ENCODE assay signal across 13 cellular contexts in the genomic region with DNA sequence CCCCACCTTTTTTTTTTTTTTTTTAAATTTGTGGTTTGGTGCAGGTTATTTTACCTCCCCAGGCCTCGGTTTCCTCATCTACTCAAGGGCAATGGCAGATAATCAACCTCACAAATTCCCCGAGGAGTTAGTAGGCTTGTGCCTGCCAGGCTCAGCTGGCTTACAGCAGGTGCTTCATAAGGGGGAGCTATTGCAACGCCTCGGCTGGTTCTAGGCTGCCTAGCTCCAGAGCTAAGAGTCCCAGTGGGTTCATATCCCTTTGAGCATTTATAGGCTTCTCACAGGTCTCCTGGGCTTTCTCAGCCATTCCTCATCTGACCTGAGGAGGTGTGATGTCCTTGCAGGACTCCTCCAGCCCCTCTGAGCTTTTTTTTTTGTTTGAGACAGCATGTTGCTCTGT. TPM values are rescaled to one million over a fixed set of nuclear protein-coding genes. Genes with fewer than 3 reads are reported as not detected.
DNase-seq lines count a peak whose midpoint lies in the region; ATAC-seq and TF ChIP-seq lines count a peak whose summit lies in the region.
"Had no signal": no experiment of that assay in that cellular context is flagged by ENCODE, and none has a peak within 500 bp of the region (broad histone marks: within the 10 kb centered on the region; RNA-seq: fewer than 3 reads in every experiment).

No MANE protein-coding gene starts in this region.

- H4K20me1 ChIP-seq in Karpas-422 (ENCODE audit: insufficient read depth, low read depth, low read length), result no peaks in the 10 kb centered on the region
- H4K20me1 ChIP-seq in smooth muscle cell (ENCODE audit: low read depth), result peaks cover 16% of the 10 kb centered on the region

- no peak overlapping the region for H2AFZ ChIP-seq in Karpas-422 (ENCODE audit: low read length)
- no peak overlapping the region for H2AFZ ChIP-seq in smooth muscle cell (ENCODE audit: low read depth)

- H3K4me1 Mint-ChIP-seq in chondrocyte (ENCODE audit: low read depth), result peaks cover 10% of the 10 kb centered on the region
- H3K4me1 Mint-ChIP-seq in activated T-cell treated with anti-CD3 and anti-CD28 coated beads, Interleukin-2, amount 50 U/mL, for 24 hours (ENCODE audit: low read depth), result peaks cover 16% of the 10 kb centered on the region

- H3K4me1 ChIP-seq in Karpas-422 (ENCODE audit: low read length) (peaks cover 20% of the 10 kb centered on the region), smooth muscle cell (ENCODE audit: low read depth) (no peaks in the 10 kb centered on the region)

- H3K27ac Mint-ChIP-seq in chondrocyte (ENCODE audit: unreplicated experiment), result no peak overlapping the region
- H3K27ac Mint-ChIP-seq in activated T-cell treated with anti-CD3 and anti-CD28 coated beads, Interleukin-2, amount 50 U/mL, for 24 hours, result no peak overlapping the region
- H3K27ac Mint-ChIP-seq: activated naive CD8-positive, alpha-beta T cell treated with anti-CD3 and anti-CD28 coated beads for 36 hours had no signal

- H3K4me3 ChIP-seq in Karpas-422 (ENCODE audit: low read length) (no peak overlapping the region), smooth muscle cell (no peak overlapping the region)

- H3K9me2 ChIP-seq in Karpas-422 (replicated peaks; ENCODE audit: insufficient read depth, low read length), result no peaks in the 10 kb centered on the region

- peaks cover 2% of the 10 kb centered on the region; the same call in 1 of the 2 replicates for H3K79me2 ChIP-seq in Karpas-422 (ENCODE audit: low read length)
- H3K79me2 ChIP-seq in smooth muscle cell (ENCODE audit: low read depth), result no peaks in the 10 kb centered on the region

- no peaks in the 10 kb centered on the region for H3F3A ChIP-seq in smooth muscle cell (ENCODE audit: low read depth)

- H3K36me3 Mint-ChIP-seq in chondrocyte (ENCODE audit: low read depth), result peaks cover 3% of the 10 kb centered on the region
- H3K36me3 Mint-ChIP-seq in activated T-cell treated with anti-CD3 and anti-CD28 coated beads, Interleukin-2, amount 50 U/mL, for 24 hours (ENCODE audit: low read depth), result peaks cover 29% of the 10 kb centered on the region
- H3K36me3 Mint-ChIP-seq: type B pancreatic cell had no signal

- peak overlapping the region; percentile 11 for H3K4me2 ChIP-seq in Karpas-422 (ENCODE audit: low read depth, low read length, poor library complexity, severe bottlenecking)
- no peak overlapping the region for H3K4me2 ChIP-seq in smooth muscle cell

- no peaks in the 10 kb centered on the region for H3K27me3 Mint-ChIP-seq in chondrocyte (ENCODE audit: low read depth)
- no peaks in the 10 kb centered on the region for H3K27me3 Mint-ChIP-seq in activated T-cell treated with anti-CD3 and anti-CD28 coated beads, Interleukin-2, amount 50 U/mL, for 24 hours
- H3K27me3 Mint-ChIP-seq: activated naive CD8-positive, alpha-beta T cell treated with anti-CD3 and anti-CD28 coated beads for 36 hours; type B pancreatic cell had no signal

- TF ChIP-seq CTCF in smooth muscle cell (IDR thresholded peaks at IDR 0.05; ENCODE audit: borderline replicate concordance, insufficient read depth, poor library complexity, severe bottlenecking), result no peak
- TF ChIP-seq CTCF in chondrocyte (IDR thresholded peaks at IDR 0.05), result no peak

- H3K9me3 Mint-ChIP-seq in chondrocyte (ENCODE audit: low read depth), result no peaks in the 10 kb centered on the region
- H3K9me3 Mint-ChIP-seq in activated T-cell treated with anti-CD3 and anti-CD28 coated beads, Interleukin-2, amount 50 U/mL, for 24 hours, result no peaks in the 10 kb centered on the region
- H3K9me3 Mint-ChIP-seq: activated naive CD8-positive, alpha-beta T cell treated with anti-CD3 and anti-CD28 coated beads for 36 hours; type B pancreatic cell had no signal

- DNase-seq in NK-92 treated with Interleukin-12 subunit alpha and Interleukin-12 subunit beta, amount 100 ng/mL, for 24 hours (lab: John Stamatoyannopoulos, UW), result peak; percentile 20
- DNase-seq in NK-92 (lab: John Stamatoyannopoulos, UW; ENCODE audit: unreplicated experiment), result no peak
- DNase-seq in Karpas-422, result peak; percentile 76
- peak; percentile 19 for DNase-seq in amniotic epithelial cell (ENCODE audit: low read depth)
- DNase-seq in smooth muscle cell (lab: John Stamatoyannopoulos, UW; ENCODE audit: unreplicated experiment), result no peak
- DNase-seq in chondrocyte (ENCODE audit: low spot score), result no peak
- DNase-seq in activated T-cell treated with anti-CD3 and anti-CD28 coated beads, Interleukin-2, amount 50 U/mL, for 24 hours, result no peak
- DNase-seq: activated naive CD8-positive, alpha-beta T cell treated with anti-CD3 and anti-CD28 coated beads for 36 hours; NCI-H1694 treated with DMSO at 0.1 percent for 48 hours; occipital lobe; T1000 had no signal

- WGBS in smooth muscle cell (ENCODE audit: low lambda C conversion rate), result 74% methylated on average over 4 of the region's 4 CpGs

- no peak overlapping the region for H3K4me3 Mint-ChIP-seq in chondrocyte (ENCODE audit: unreplicated experiment)
- H3K4me3 Mint-ChIP-seq in activated T-cell treated with anti-CD3 and anti-CD28 coated beads, Interleukin-2, amount 50 U/mL, for 24 hours, result no peak overlapping the region
- H3K4me3 Mint-ChIP-seq: activated naive CD8-positive, alpha-beta T cell treated with anti-CD3 and anti-CD28 coated beads for 36 hours; type B pancreatic cell had no signal

- H3K27ac ChIP-seq in Karpas-422 (ENCODE audit: low read length) (peak overlapping the region; percentile 53; the same call in 1 of the 2 replicates), smooth muscle cell (ENCODE audit: low read depth) (peak overlapping the region; percentile 62)

- no peak for ATAC-seq in HG03442 (IDR thresholded peaks at IDR 0.05; ENCODE audit: unreplicated experiment)

- H3K9me3 ChIP-seq in Karpas-422 (ENCODE audit: low read length) (no peaks in the 10 kb centered on the region), smooth muscle cell (replicated peaks; ENCODE audit: low read depth) (no peaks in the 10 kb centered on the region)

- H3K36me3 ChIP-seq in Karpas-422 (ENCODE audit: insufficient read depth, low read length) (no peaks in the 10 kb centered on the region), smooth muscle cell (ENCODE audit: low read depth) (no peaks in the 10 kb centered on the region)

- H3K9ac ChIP-seq in Karpas-422 (ENCODE audit: low read length), result no peak overlapping the region
- H3K9ac ChIP-seq in smooth muscle cell (ENCODE audit: low read depth), result no peak overlapping the region

- H3K27me3 ChIP-seq in Karpas-422 (ENCODE audit: low read length), result no peaks in the 10 kb centered on the region
- no peaks in the 10 kb centered on the region for H3K27me3 ChIP-seq in smooth muscle cell (ENCODE audit: low read depth)

RNA-seq across cellular contexts. Expression of a gene that starts 10.6 kb away (rescaled TPM):
- total RNA-seq in Karpas-422 (2014; rRNA removed; shearing (Covaris generic); ENCODE audit: low replicate concordance), result 112 and 116 TPM in 2 replicates
- 24.6 and 30.3 TPM in 2 replicates for total RNA-seq in smooth muscle cell
- polyA plus RNA-seq in smooth muscle cell, result 47.9 and 53.9 TPM in 2 replicates
- 11.6 to 14.6 TPM (median 14.0 TPM) in 3 replicates for total RNA-seq in chondrocyte

RNA-seq across cellular contexts. Expression of a gene that starts 11.1 kb away (rescaled TPM):
- 67.6 and 74.7 TPM in 2 replicates for total RNA-seq in Karpas-422 (2014; rRNA removed; shearing (Covaris generic); ENCODE audit: low replicate concordance)
- total RNA-seq in smooth muscle cell, result 5.4 and 5.6 TPM in 2 replicates
- 19.5 and 22.1 TPM in 2 replicates for polyA plus RNA-seq in smooth muscle cell
- 5.5 to 7.6 TPM (median 6.2 TPM) in 3 replicates for total RNA-seq in chondrocyte

RNA-seq across cellular contexts. Expression of a gene that starts 18.9 kb away (rescaled TPM):
- total RNA-seq in Karpas-422 (2014; rRNA removed; shearing (Covaris generic); ENCODE audit: low replicate concordance), result not detected in 2 replicates
- total RNA-seq in smooth muscle cell (0.85 TPM in 2 replicates), chondrocyte (0.23 to 0.70 TPM in 2 of 3 replicates, not detected in the other)
- polyA plus RNA-seq in smooth muscle cell, result 1.7 and 3.0 TPM in 2 replicates

RNA-seq across cellular contexts. Expression of a gene that starts 31.5 kb away (rescaled TPM):
- 25.1 and 30.3 TPM in 2 replicates for total RNA-seq in Karpas-422 (2014; rRNA removed; shearing (Covaris generic); ENCODE audit: low replicate concordance)
- total RNA-seq in smooth muscle cell, result 40.3 and 48.3 TPM in 2 replicates
- polyA plus RNA-seq in smooth muscle cell, result 65.8 and 69.2 TPM in 2 replicates
- 27.9 to 28.0 TPM (median 28.0 TPM) in 3 replicates for total RNA-seq in chondrocyte

RNA-seq across cellular contexts. Expression of a gene that starts 31.9 kb away (rescaled TPM):
- 1.3 and 4.9 TPM in 2 replicates for total RNA-seq in Karpas-422 (2014; rRNA removed; shearing (Covaris generic); ENCODE audit: low replicate concordance)
- 11.0 and 19.2 TPM in 2 replicates for total RNA-seq in smooth muscle cell
- 24.3 and 25.6 TPM in 2 replicates for polyA plus RNA-seq in smooth muscle cell
- total RNA-seq in chondrocyte, result 4.8 to 6.8 TPM (median 5.4 TPM) in 3 replicates

Comparison
In these comparisons a context has a peak if more than half of its experiments do, and no peak if none do; other contexts are left out.
1. DNase-seq: peak in NK-92 treated with Interleukin-12 subunit alpha and Interleukin-12 subunit beta, amount 100 ng/mL, for 24 hours (single experiment), Karpas-422 (single experiment) and amniotic epithelial cell (single experiment); none in NK-92 (single experiment), smooth muscle cell (single experiment), chondrocyte (single experiment) and activated T-cell treated with anti-CD3 and anti-CD28 coated beads, Interleukin-2, amount 50 U/mL, for 24 hours (single experiment).